In genomic region chr14:39474416-39474911, GRCh38 we compare ENCODE assay signal across 1 cellular context.
TF ChIP-seq lines count a peak whose summit lies in the region.

No MANE protein-coding gene starts in this region.

TF ChIP-seq in HepG2, 621 proteins besides CTCF, POLR2A, EP300 and RAD21 (continued from another document and continues in another):
- TF ChIP-seq SOX13 (IDR thresholded peaks at IDR 0.05) (no peak), SOX13 (CRISPR knock-in tag; conservative IDR thresholded peaks at IDR 0.05 in 1 of 2, IDR thresholded peaks at IDR 0.05 in 1 of 2) (peak in 1 of 2 experiments; percentile 10; a peak in 1 of 4 replicates), ZNF580 (CRISPR knock-in tag; IDR thresholded peaks at IDR 0.05; ENCODE audit: borderline replicate concordance, low read depth) (no peak), ZNF441 (CRISPR knock-in tag; IDR thresholded peaks at IDR 0.05; ENCODE audit: borderline replicate concordance) (peak; percentile 75; the same call in 1 of the 2 replicates), SP4 (CRISPR knock-in tag; IDR thresholded peaks at IDR 0.05) (peak; percentile 72), NFKB2 (CRISPR knock-in tag; IDR thresholded peaks at IDR 0.05; ENCODE audit: borderline replicate concordance) (no peak), KAT8 (CRISPR knock-in tag; IDR thresholded peaks at IDR 0.05) (0 out of 2 replicates have a peak, but pooled peaks have one; percentile 32), ZNF281 (CRISPR knock-in tag; IDR thresholded peaks at IDR 0.05; ENCODE audit: borderline replicate concordance) (peak; percentile 95), POGZ (CRISPR knock-in tag; IDR thresholded peaks at IDR 0.05) (peak; percentile 83), JUN (CRISPR knock-in tag; IDR thresholded peaks at IDR 0.05) (peak; percentile 85; the same call in 1 of the 2 replicates), ZNF740 (CRISPR knock-in tag; IDR thresholded peaks at IDR 0.05) (no peak), BCL6 (CRISPR knock-in tag; IDR thresholded peaks at IDR 0.05) (no peak), RARA (CRISPR knock-in tag; IDR thresholded peaks at IDR 0.05) (0 out of 2 replicates have a peak, but pooled peaks have one; percentile 18), ZNF816 (CRISPR knock-in tag; IDR thresholded peaks at IDR 0.05; ENCODE audit: borderline replicate concordance) (no peak), NCOR1 (IDR thresholded peaks at IDR 0.05; ENCODE audit: borderline replicate concordance, low read length) (peak; percentile 69), ZNF780A (CRISPR knock-in tag; IDR thresholded peaks at IDR 0.05) (peak; percentile 55; the same call in 1 of the 2 replicates), KLF16 (CRISPR knock-in tag; IDR thresholded peaks at IDR 0.05) (no peak), KLF11 (CRISPR knock-in tag; IDR thresholded peaks at IDR 0.05) (no peak), ZNF614 (CRISPR knock-in tag; IDR thresholded peaks at IDR 0.05; ENCODE audit: borderline replicate concordance) (peak; percentile 71; the same call in 1 of the 2 replicates), ZNF629 (CRISPR knock-in tag; conservative IDR thresholded peaks at IDR 0.05) (no peak), ZFP90 (CRISPR knock-in tag; IDR thresholded peaks at IDR 0.05; ENCODE audit: borderline replicate concordance) (no peak), PHF21A (CRISPR knock-in tag; IDR thresholded peaks at IDR 0.05) (peak; percentile 40; the same call in 1 of the 2 replicates), TEAD3 (CRISPR knock-in tag; optimal IDR thresholded peaks at IDR 0.05; ENCODE audit: borderline replicate concordance) (peak; percentile 64), RELA (CRISPR knock-in tag; IDR thresholded peaks at IDR 0.05) (0 out of 2 replicates have a peak, but pooled peaks have one; percentile 57), KLF12 (CRISPR knock-in tag; IDR thresholded peaks at IDR 0.05; ENCODE audit: borderline replicate concordance) (no peak), PAXIP1 (CRISPR knock-in tag; conservative IDR thresholded peaks at IDR 0.05) (peak; percentile 85), ZNF317 (CRISPR knock-in tag; IDR thresholded peaks at IDR 0.05) (0 out of 2 replicates have a peak, but pooled peaks have one; percentile 30), ZMYM4 (CRISPR knock-in tag; IDR thresholded peaks at IDR 0.05) (peak; percentile 88), SALL1 (CRISPR knock-in tag; IDR thresholded peaks at IDR 0.05) (peak; percentile 44; the same call in 1 of the 2 replicates), PITX1 (CRISPR knock-in tag; IDR thresholded peaks at IDR 0.05) (0 out of 2 replicates have a peak, but pooled peaks have one; percentile 12), NFE2L1 (CRISPR knock-in tag; IDR thresholded peaks at IDR 0.05; ENCODE audit: borderline replicate concordance) (no peak), ZMAT3 (CRISPR knock-in tag; conservative IDR thresholded peaks at IDR 0.05) (0 out of 2 replicates have a peak, but pooled peaks have one; percentile 73), ZNF879 (CRISPR knock-in tag; IDR thresholded peaks at IDR 0.05) (0 out of 2 replicates have a peak, but pooled peaks have one; percentile 81), ZNF280D (CRISPR knock-in tag; IDR thresholded peaks at IDR 0.05) (peak; percentile 49; the same call in 1 of the 2 replicates)
- TF ChIP-seq, protein P1, sequence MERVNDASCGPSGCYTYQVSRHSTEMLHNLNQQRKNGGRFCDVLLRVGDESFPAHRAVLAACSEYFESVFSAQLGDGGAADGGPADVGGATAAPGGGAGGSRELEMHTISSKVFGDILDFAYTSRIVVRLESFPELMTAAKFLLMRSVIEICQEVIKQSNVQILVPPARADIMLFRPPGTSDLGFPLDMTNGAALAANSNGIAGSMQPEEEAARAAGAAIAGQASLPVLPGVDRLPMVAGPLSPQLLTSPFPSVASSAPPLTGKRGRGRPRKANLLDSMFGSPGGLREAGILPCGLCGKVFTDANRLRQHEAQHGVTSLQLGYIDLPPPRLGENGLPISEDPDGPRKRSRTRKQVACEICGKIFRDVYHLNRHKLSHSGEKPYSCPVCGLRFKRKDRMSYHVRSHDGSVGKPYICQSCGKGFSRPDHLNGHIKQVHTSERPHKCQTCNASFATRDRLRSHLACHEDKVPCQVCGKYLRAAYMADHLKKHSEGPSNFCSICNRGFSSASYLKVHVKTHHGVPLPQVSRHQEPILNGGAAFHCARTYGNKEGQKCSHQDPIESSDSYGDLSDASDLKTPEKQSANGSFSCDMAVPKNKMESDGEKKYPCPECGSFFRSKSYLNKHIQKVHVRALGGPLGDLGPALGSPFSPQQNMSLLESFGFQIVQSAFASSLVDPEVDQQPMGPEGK (CRISPR knock-in tag; IDR thresholded peaks at IDR 0.05) = 0 out of 2 replicates have a peak, but pooled peaks have one; percentile 30
- TF ChIP-seq, protein P2, sequence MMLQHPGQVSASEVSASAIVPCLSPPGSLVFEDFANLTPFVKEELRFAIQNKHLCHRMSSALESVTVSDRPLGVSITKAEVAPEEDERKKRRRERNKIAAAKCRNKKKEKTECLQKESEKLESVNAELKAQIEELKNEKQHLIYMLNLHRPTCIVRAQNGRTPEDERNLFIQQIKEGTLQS (CRISPR knock-in tag; IDR thresholded peaks at IDR 0.05) = peak; percentile 48; the same call in 1 of the 2 replicates
- TF ChIP-seq, protein P3, sequence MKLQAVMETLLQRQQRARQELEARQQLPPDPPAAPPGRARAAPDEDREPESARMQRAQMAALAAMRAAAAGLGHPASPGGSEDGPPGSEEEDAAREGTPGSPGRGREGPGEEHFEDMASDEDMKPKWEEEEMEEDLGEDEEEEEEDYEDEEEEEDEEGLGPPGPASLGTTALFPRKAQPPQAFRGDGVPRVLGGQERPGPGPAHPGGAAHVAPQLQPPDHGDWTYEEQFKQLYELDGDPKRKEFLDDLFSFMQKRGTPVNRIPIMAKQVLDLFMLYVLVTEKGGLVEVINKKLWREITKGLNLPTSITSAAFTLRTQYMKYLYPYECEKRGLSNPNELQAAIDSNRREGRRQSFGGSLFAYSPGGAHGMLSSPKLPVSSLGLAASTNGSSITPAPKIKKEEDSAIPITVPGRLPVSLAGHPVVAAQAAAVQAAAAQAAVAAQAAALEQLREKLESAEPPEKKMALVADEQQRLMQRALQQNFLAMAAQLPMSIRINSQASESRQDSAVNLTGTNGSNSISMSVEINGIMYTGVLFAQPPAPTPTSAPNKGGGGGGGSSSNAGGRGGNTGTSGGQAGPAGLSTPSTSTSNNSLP (IDR thresholded peaks at IDR 0.05; ENCODE audit: low read depth, low read length) = 0 out of 2 replicates have a peak, but pooled peaks have one; percentile 39
- TF ChIP-seq, protein P4, sequence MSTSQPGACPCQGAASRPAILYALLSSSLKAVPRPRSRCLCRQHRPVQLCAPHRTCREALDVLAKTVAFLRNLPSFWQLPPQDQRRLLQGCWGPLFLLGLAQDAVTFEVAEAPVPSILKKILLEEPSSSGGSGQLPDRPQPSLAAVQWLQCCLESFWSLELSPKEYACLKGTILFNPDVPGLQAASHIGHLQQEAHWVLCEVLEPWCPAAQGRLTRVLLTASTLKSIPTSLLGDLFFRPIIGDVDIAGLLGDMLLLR (CRISPR knock-in tag; IDR thresholded peaks at IDR 0.05) = no peak
- TF ChIP-seq, protein P5, sequence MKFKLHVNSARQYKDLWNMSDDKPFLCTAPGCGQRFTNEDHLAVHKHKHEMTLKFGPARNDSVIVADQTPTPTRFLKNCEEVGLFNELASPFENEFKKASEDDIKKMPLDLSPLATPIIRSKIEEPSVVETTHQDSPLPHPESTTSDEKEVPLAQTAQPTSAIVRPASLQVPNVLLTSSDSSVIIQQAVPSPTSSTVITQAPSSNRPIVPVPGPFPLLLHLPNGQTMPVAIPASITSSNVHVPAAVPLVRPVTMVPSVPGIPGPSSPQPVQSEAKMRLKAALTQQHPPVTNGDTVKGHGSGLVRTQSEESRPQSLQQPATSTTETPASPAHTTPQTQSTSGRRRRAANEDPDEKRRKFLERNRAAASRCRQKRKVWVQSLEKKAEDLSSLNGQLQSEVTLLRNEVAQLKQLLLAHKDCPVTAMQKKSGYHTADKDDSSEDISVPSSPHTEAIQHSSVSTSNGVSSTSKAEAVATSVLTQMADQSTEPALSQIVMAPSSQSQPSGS (CRISPR knock-in tag; IDR thresholded peaks at IDR 0.05) = peak; percentile 38; the same call in 1 of the 2 replicates
- TF ChIP-seq, protein P6, sequence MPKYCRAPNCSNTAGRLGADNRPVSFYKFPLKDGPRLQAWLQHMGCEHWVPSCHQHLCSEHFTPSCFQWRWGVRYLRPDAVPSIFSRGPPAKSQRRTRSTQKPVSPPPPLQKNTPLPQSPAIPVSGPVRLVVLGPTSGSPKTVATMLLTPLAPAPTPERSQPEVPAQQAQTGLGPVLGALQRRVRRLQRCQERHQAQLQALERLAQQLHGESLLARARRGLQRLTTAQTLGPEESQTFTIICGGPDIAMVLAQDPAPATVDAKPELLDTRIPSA (CRISPR knock-in tag; IDR thresholded peaks at IDR 0.05; ENCODE audit: borderline replicate concordance) = no peak
